In the genomic region with DNA sequence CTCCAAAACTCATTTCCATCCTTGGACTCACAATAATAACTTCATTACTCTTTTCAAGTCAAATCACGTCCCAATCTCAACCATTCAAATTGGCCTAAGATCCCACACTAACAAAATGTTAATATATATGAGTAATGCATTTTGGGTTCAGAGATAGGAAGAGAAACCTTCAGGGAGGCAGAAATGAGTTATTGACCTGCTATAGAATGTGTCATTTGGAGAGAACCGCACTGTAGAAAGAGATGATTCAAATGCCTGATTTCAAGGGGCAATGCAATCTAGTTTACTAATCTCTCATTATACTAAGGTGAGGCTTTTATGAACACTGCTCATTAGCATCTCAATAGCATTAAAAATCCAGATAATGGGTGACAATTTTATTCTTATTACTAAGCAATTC, we compare ENCODE assay signal across 27 cellular contexts.
"Had no signal": no experiment of that assay in that cellular context is flagged by ENCODE, and none has a peak within 500 bp of the region (broad histone marks: within the 10 kb centered on the region; RNA-seq: fewer than 3 reads in every experiment).

No MANE protein-coding gene starts in this region.

- DNase-seq: activated CD4-positive, alpha-beta T cell treated with anti-CD3 and anti-CD28 coated beads for 36 hours; activated CD4-positive, alpha-beta T cell treated with anti-CD3 and anti-CD28 coated beads, Interleukin-2, amount 50 U/mL, for 4 hours; activated CD4-positive, CD25-positive, alpha-beta regulatory T cell; activated effector memory CD4-positive, alpha-beta T cell treated with anti-CD3 and anti-CD28 coated beads, Interleukin-2, amount 50 U/mL, for 16 hours; activated naive CD4-positive, alpha-beta T cell treated with anti-CD3 and anti-CD28 coated beads for 36 hours; activated naive CD8-positive, alpha-beta T cell treated with anti-CD3 and anti-CD28 coated beads for 36 hours; activated T-cell treated with anti-CD3 and anti-CD28 coated beads for 4 hours; adrenal gland; aorta; body of pancreas; cerebellar nuclear complex; dorsolateral prefrontal cortex; effector memory CD4-positive, alpha-beta T cell; erythroblast; hippocampal formation; kidney; naive thymus-derived CD8-positive, alpha-beta T cell; occipital lobe; stimulated activated CD4-positive, alpha-beta T cell treated with anti-CD3 and anti-CD28 coated beads, Interleukin-15, amount 100 ng/mL, for 24 hours; stimulated activated CD4-positive, alpha-beta T cell treated with anti-CD3 and anti-CD28 coated beads, Interleukin-2, amount 100 ng/mL, for 24 hours; stimulated activated naive B cell treated with anti-CD40 and anti-IgM and Interleukin-4, amounts not matched to agents 10 μg/mL and 1 μg/mL and 100 μg/mL, for 72 hours; tibial artery had no signal

- H3K27ac ChIP-seq: adrenal gland, body of pancreas, coronary artery, dorsolateral prefrontal cortex, gastroesophageal sphincter, parathyroid adenoma, right atrium auricular region, suprapubic skin, tibial artery had no signal

- ATAC-seq: activated CD4-positive, alpha-beta T cell treated with anti-CD3 and anti-CD28 coated beads for 36 hours; body of pancreas; gastroesophageal sphincter; naive thymus-derived CD8-positive, alpha-beta T cell; stimulated activated naive B cell treated with anti-CD40 and anti-IgM and Interleukin-4, amounts not matched to agents 10 μg/mL and 1 μg/mL and 100 μg/mL, for 72 hours had no signal

- H3K27me3 ChIP-seq: adrenal gland, body of pancreas, dorsolateral prefrontal cortex, gastroesophageal sphincter, right atrium auricular region, suprapubic skin, tibial artery had no signal

- H3K4me3 ChIP-seq: adrenal gland, body of pancreas, coronary artery, dorsolateral prefrontal cortex, gastroesophageal sphincter, right atrium auricular region, suprapubic skin, tibial artery had no signal

- H3K4me1 ChIP-seq: adrenal gland, body of pancreas, gastroesophageal sphincter, parathyroid adenoma, right atrium auricular region, suprapubic skin, tibial artery had no signal

- H3K9me3 ChIP-seq: adrenal gland, body of pancreas, right atrium auricular region, suprapubic skin, tibial artery had no signal

- H3K36me3 ChIP-seq: adrenal gland, gastroesophageal sphincter, right atrium auricular region, suprapubic skin, tibial artery had no signal
